Comparison of ENCODE assay signal across 13 cellular contexts in the genomic region with DNA sequence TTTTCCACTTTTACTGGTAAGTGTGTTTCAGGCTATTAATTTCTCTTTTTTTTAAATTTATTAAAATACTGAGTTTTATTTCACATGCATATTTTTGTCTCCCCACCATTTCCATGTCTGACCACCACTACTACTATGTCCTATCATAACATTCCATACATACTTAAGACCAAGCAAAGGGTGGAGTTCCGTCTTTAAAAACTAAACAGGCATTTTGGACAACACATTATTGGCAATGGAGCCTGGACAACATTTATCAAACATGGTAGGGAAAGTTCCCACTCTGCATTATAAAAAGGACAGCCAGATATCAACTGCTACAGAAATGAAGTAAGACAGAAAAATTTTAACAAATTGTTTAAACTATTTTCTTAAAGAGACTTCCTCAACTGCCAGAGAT.
DNase-seq lines count a peak whose midpoint lies in the region; TF ChIP-seq lines count a peak whose summit lies in the region.
"Had no signal": no experiment of that assay in that cellular context is flagged by ENCODE, and none has a peak within 500 bp of the region (broad histone marks: within the 10 kb centered on the region; RNA-seq: fewer than 3 reads in every experiment).

No MANE protein-coding gene starts in this region.

- TF ChIP-seq CTCF in AG10803 (conservative IDR thresholded peaks at IDR 0.05; ENCODE audit: low read length) (no peak), chondrocyte (IDR thresholded peaks at IDR 0.05) (no peak), osteocyte (IDR thresholded peaks at IDR 0.05) (no peak), Peyer's patch (IDR thresholded peaks at IDR 0.05) (no peak), colonic mucosa (IDR thresholded peaks at IDR 0.05) (no peak)

- H3K27ac ChIP-seq in Peyer's patch (no peak overlapping the region), colonic mucosa (no peak overlapping the region)
- H3K27ac ChIP-seq: 22Rv1; BLaER1 treated with 17β-estradiol and CSF1 and Interleukin-3, amounts not matched to agents 10 nM and 100 nM had no signal

- no peaks in the 10 kb centered on the region for H3K27me3 ChIP-seq in Peyer's patch
- no peaks in the 10 kb centered on the region for H3K27me3 ChIP-seq in colonic mucosa
- H3K27me3 ChIP-seq: BLaER1 treated with 17β-estradiol and CSF1 and Interleukin-3, amounts not matched to agents 10 nM and 100 nM had no signal

- intact Hi-C loops in colonic mucosa (cut with DNase I) = no loop called here

- H3K4me3 ChIP-seq in AG10803 (ENCODE audit: low read length) (no peak overlapping the region), Peyer's patch (no peak overlapping the region), colonic mucosa (no peak overlapping the region)
- H3K4me3 ChIP-seq: BLaER1 treated with 17β-estradiol and CSF1 and Interleukin-3, amounts not matched to agents 10 nM and 100 nM; HAP-1 had no signal

- H3K9me3 ChIP-seq in Peyer's patch (no peaks in the 10 kb centered on the region), colonic mucosa (no peaks in the 10 kb centered on the region)
- H3K9me3 ChIP-seq: BLaER1 treated with 17β-estradiol and CSF1 and Interleukin-3, amounts not matched to agents 10 nM and 100 nM; HAP-1 had no signal

- DNase-seq in AG10803 (ENCODE audit: low read depth) (peak; percentile 1), LHCN-M2 (ENCODE audit: low read depth) (peak; percentile 10), chondrocyte (ENCODE audit: low spot score) (no peak), osteocyte (ENCODE audit: extremely low spot score, unreplicated experiment) (no peak), immature natural killer cell (no peak), Peyer's patch (no peak), colonic mucosa (no peak)
- DNase-seq: Calu3; CD4-positive, CD25-positive, alpha-beta regulatory T cell; DMS 273 treated with DMSO at 0.1 percent for 48 hours had no signal

- H3K9ac ChIP-seq in colonic mucosa (ENCODE audit: low read depth in 2 of 2, low read length in 2 of 2) = no peak overlapping the region
- H3K9ac ChIP-seq: BLaER1 treated with 17β-estradiol and CSF1 and Interleukin-3, amounts not matched to agents 10 nM and 100 nM had no signal

- peaks cover 42% of the 10 kb centered on the region for H3K4me1 Mint-ChIP-seq in chondrocyte (ENCODE audit: low read depth)
- H3K4me1 Mint-ChIP-seq in osteocyte (ENCODE audit: unreplicated experiment) = peaks cover 33% of the 10 kb centered on the region
- H3K4me1 Mint-ChIP-seq in immature natural killer cell = peaks cover 0 to 5% of the 10 kb centered on the region in 2 donors

- peaks cover 11% of the 10 kb centered on the region for H3K9me3 Mint-ChIP-seq in chondrocyte (ENCODE audit: low read depth)
- H3K9me3 Mint-ChIP-seq in osteocyte (ENCODE audit: unreplicated experiment) = no peaks in the 10 kb centered on the region
- no peaks in the 10 kb centered on the region for H3K9me3 Mint-ChIP-seq in immature natural killer cell
- H3K9me3 Mint-ChIP-seq: CD4-positive, CD25-positive, alpha-beta regulatory T cell had no signal

- H3K27me3 Mint-ChIP-seq in chondrocyte (ENCODE audit: low read depth) (no peaks in the 10 kb centered on the region), osteocyte (ENCODE audit: unreplicated experiment) (no peaks in the 10 kb centered on the region), immature natural killer cell (ENCODE audit: low read depth in 3 of 3) (no peaks in the 10 kb centered on the region)
- H3K27me3 Mint-ChIP-seq: CD4-positive, CD25-positive, alpha-beta regulatory T cell had no signal

- H3K4me1 ChIP-seq in Peyer's patch (no peaks in the 10 kb centered on the region), colonic mucosa (no peaks in the 10 kb centered on the region)
- H3K4me1 ChIP-seq: BLaER1 treated with 17β-estradiol and CSF1 and Interleukin-3, amounts not matched to agents 10 nM and 100 nM; HAP-1 had no signal

- H3K27ac Mint-ChIP-seq in chondrocyte (ENCODE audit: unreplicated experiment) (peak overlapping the region; percentile 30), osteocyte (ENCODE audit: unreplicated experiment) (peak overlapping the region; percentile 48), immature natural killer cell (no peak overlapping the region)

- no peak for TF ChIP-seq POLR2A in Peyer's patch (IDR thresholded peaks at IDR 0.05)

- no peak overlapping the region for H3K4me3 Mint-ChIP-seq in chondrocyte (ENCODE audit: unreplicated experiment)
- no peak overlapping the region for H3K4me3 Mint-ChIP-seq in osteocyte (ENCODE audit: unreplicated experiment)
- no peak overlapping the region for H3K4me3 Mint-ChIP-seq in immature natural killer cell
- H3K4me3 Mint-ChIP-seq: CD4-positive, CD25-positive, alpha-beta regulatory T cell had no signal

- H3K36me3 Mint-ChIP-seq in chondrocyte (ENCODE audit: low read depth) = peaks cover 6% of the 10 kb centered on the region
- peaks cover 29% of the 10 kb centered on the region for H3K36me3 Mint-ChIP-seq in osteocyte (ENCODE audit: unreplicated experiment)
- H3K36me3 Mint-ChIP-seq in immature natural killer cell = peaks cover 8 to 23% (median 17%) of the 10 kb centered on the region in 3 donors

- H3K36me3 ChIP-seq in Peyer's patch (peaks cover 0 to 24% (median 0%) of the 10 kb centered on the region in 3 donors), colonic mucosa (no peaks in the 10 kb centered on the region)
- H3K36me3 ChIP-seq: HAP-1 had no signal

Comparison
In these comparisons a context has a peak if more than half of its experiments do, and no peak if none do; other contexts are left out.
1. DNase-seq: peak in AG10803 (single experiment) and LHCN-M2 (single experiment); none in chondrocyte (single experiment), osteocyte (single experiment), immature natural killer cell (0 of 3), Peyer's patch (0 of 3) and colonic mucosa (single experiment).
2. H3K27ac Mint-ChIP-seq: peak in chondrocyte (single experiment) and osteocyte (single experiment); none in immature natural killer cell (0 of 6).